ENCODE assay signal across 25 cellular contexts in genomic region chr7:1174881-1175596, GRCh38. TPM values are rescaled to one million over a fixed set of nuclear protein-coding genes. Genes with fewer than 3 reads are reported as not detected.
"Had no signal": no experiment of that assay in that cellular context is flagged by ENCODE, and none has a peak within 500 bp of the region (broad histone marks: within the 10 kb centered on the region; RNA-seq: fewer than 3 reads in every experiment).

No MANE protein-coding gene starts in this region.

- H3K4me3 Mint-ChIP-seq: nephron progenitor cell; stimulated activated memory B cell treated with anti-CD40 and anti-IgM and Interleukin-4, amounts not matched to agents 10 μg/mL and 1 μg/mL and 100 μg/mL, for 72 hours; T-helper 2 cell treated with Interferon-gamma antibody and Interleukin-4, amounts not matched to agents 5 μg/mL and 100 μg/mL, for 36 hours had no signal

- H3K27me3 ChIP-seq: adrenal gland, hepatocyte, right atrium auricular region, testis, upper lobe of left lung had no signal

- H3K79me2 ChIP-seq: hepatocyte had no signal

- H3K9me3 Mint-ChIP-seq: activated T-cell treated with anti-CD3 and anti-CD28 coated beads, Interleukin-2, amount 50 U/mL, for 24 hours; T-helper 2 cell treated with Interferon-gamma antibody and Interleukin-4, amounts not matched to agents 5 μg/mL and 100 μg/mL, for 36 hours had no signal

- ATAC-seq: activated CD8-positive, alpha-beta T cell treated with anti-CD3 and anti-CD28 coated beads, Interleukin-2, amount 10 ng/mL, durations not matched to agents 7 days and 5 days; stimulated activated memory B cell treated with anti-CD40 and anti-IgM and Interleukin-4, amounts not matched to agents 10 μg/mL and 1 μg/mL and 100 μg/mL, for 72 hours had no signal

- H3K9me3 ChIP-seq: adrenal gland, right atrium auricular region, testis, upper lobe of left lung had no signal

- H3K36me3 ChIP-seq: adrenal gland, right atrium auricular region, upper lobe of left lung had no signal

- FAIRE-seq: bronchial epithelial cell, TTC549 had no signal

- H3K27ac ChIP-seq: right atrium auricular region, testis had no signal

- DNase-seq: activated CD4-positive, alpha-beta T cell treated with anti-CD3 and anti-CD28 coated beads for 4 hours; activated CD8-positive, alpha-beta T cell treated with anti-CD3 and anti-CD28 coated beads, Interleukin-2, amount 10 ng/mL, durations not matched to agents 7 days and 5 days; activated naive CD4-positive, alpha-beta T cell treated with anti-CD3 and anti-CD28 coated beads, Interleukin-2, amount 50 U/mL, for 16 hours; activated T-cell treated with anti-CD3 and anti-CD28 coated beads, Interleukin-2, amount 50 U/mL, for 24 hours; adrenal gland; effector CD4-positive, alpha-beta T cell; left colon; midbrain; nephron progenitor cell; occipital lobe; stimulated activated CD4-positive, alpha-beta T cell treated with anti-CD3 and anti-CD28 coated beads, Interleukin-4, amount 100 ng/mL, for 1 hour; testis had no signal

- H3K36me3 Mint-ChIP-seq: stimulated activated memory B cell treated with anti-CD40 and anti-IgM and Interleukin-4, amounts not matched to agents 10 μg/mL and 1 μg/mL and 100 μg/mL, for 72 hours had no signal

- H3K4me3 ChIP-seq: hepatocyte, lung had no signal

- H3K27ac Mint-ChIP-seq: nephron progenitor cell; progenitor cell of endocrine pancreas; T-helper 2 cell treated with Interferon-gamma antibody and Interleukin-4, amounts not matched to agents 5 μg/mL and 100 μg/mL, for 36 hours; WTC11 had no signal

RNA-seq across cellular contexts. Expression of gene UNCX, which starts 57.6 kb away (rescaled TPM):
- total RNA-seq: activated CD8-positive, alpha-beta T cell treated with anti-CD3 and anti-CD28 coated beads, Interleukin-2, amount 10 ng/mL, durations not matched to agents 7 days and 5 days; adrenal gland; bronchial epithelial cell; hepatocyte; left colon; lung; myocyte; occipital lobe; progenitor cell of endocrine pancreas; right atrium auricular region; smooth muscle cell; upper lobe of left lung; WTC11 had no signal
- polyA plus RNA-seq: adrenal gland, esophagus, hepatocyte, lung, smooth muscle cell had no signal
